ENCODE assay signal across 8 cellular contexts in genomic region chr9:93962561-93963440, GRCh38. TPM values are rescaled to one million over a fixed set of nuclear protein-coding genes. Genes with fewer than 3 reads are reported as not detected.
A peak's percentile ranks its signal among the peaks of the same experiment; 100 is the strongest.
DNase-seq lines count a peak whose midpoint lies in the region; ATAC-seq, FAIRE-seq and TF ChIP-seq lines count a peak whose summit lies in the region.

No MANE protein-coding gene starts in this region.

- H3K27ac Mint-ChIP-seq in neural crest cell (ENCODE audit: unreplicated experiment): no peak overlapping the region
- H3K27ac Mint-ChIP-seq in stimulated activated naive CD8-positive, alpha-beta T cell treated with anti-CD3 and anti-CD28 coated beads, Interleukin-15, amount 100 ng/mL, for 72 hours: peak overlapping the region in 1 of 2 donors; percentile 91

- no peaks in the 10 kb centered on the region for H3K9me3 Mint-ChIP-seq in neural crest cell
- H3K9me3 Mint-ChIP-seq in stimulated activated naive CD8-positive, alpha-beta T cell treated with anti-CD3 and anti-CD28 coated beads, Interleukin-15, amount 100 ng/mL, for 72 hours: no peaks in the 10 kb centered on the region

- TF ChIP-seq CTCF in fibroblast of lung (conservative IDR thresholded peaks at IDR 0.05 in 1 of 2, IDR thresholded peaks at IDR 0.05 in 1 of 2; ENCODE audit: low read depth in 1 of 2, low read length in 2 of 2) (peak; percentile 76 to 79), neural crest cell (conservative IDR thresholded peaks at IDR 0.05) (peak; percentile 93)

- no peaks in the 10 kb centered on the region for H3K36me3 Mint-ChIP-seq in neural crest cell (ENCODE audit: low read depth)

- ATAC-seq in stimulated activated naive CD8-positive, alpha-beta T cell treated with anti-CD3 and anti-CD28 coated beads, Interleukin-15, amount 100 ng/mL, for 72 hours: peak; percentile 71
- ATAC-seq in HG03378 (IDR thresholded peaks at IDR 0.05; ENCODE audit: unreplicated experiment): no peak

- no peaks in the 10 kb centered on the region for H3K9me3 ChIP-seq in fibroblast of lung (ENCODE audit: control insufficient read depth, insufficient read depth, low read depth, low read length)

- H3K4me1 Mint-ChIP-seq in neural crest cell: peaks cover 10% of the 10 kb centered on the region
- H3K4me1 Mint-ChIP-seq in stimulated activated naive CD8-positive, alpha-beta T cell treated with anti-CD3 and anti-CD28 coated beads, Interleukin-15, amount 100 ng/mL, for 72 hours: peaks cover 47% of the 10 kb centered on the region

- H2AFZ ChIP-seq in fibroblast of lung (ENCODE audit: low read length): no peak overlapping the region

- no peaks in the 10 kb centered on the region for H3K36me3 ChIP-seq in fibroblast of lung (ENCODE audit: control insufficient read depth, insufficient read depth, low read length)

- H4K20me1 ChIP-seq in fibroblast of lung (ENCODE audit: control insufficient read depth, extremely low read depth, insufficient read depth, low read length): no peaks in the 10 kb centered on the region

- no peaks in the 10 kb centered on the region for H3K79me2 ChIP-seq in fibroblast of lung (ENCODE audit: control insufficient read depth, insufficient read depth, low read length)

- H3K9ac ChIP-seq in fibroblast of lung (ENCODE audit: insufficient read depth, low read length): no peak overlapping the region

- peaks cover 41% of the 10 kb centered on the region for H3K27me3 ChIP-seq in fibroblast of lung (ENCODE audit: control insufficient read depth, insufficient read depth, low read length)

- peak; percentile 84 for DNase-seq in ELR (ENCODE audit: low read depth)
- peak; percentile 77 for DNase-seq in LHCN-M2 (ENCODE audit: low read depth)
- DNase-seq in RCC 7860 (ENCODE audit: low spot score): peak; percentile 53
- DNase-seq in activated T-cell treated with anti-CD3 and anti-CD28 coated beads, Interleukin-2, amount 50 U/mL, for 48 hours: peak; percentile 84 to 87
- DNase-seq in fibroblast of lung (ENCODE audit: low read depth in 2 of 2): peak; percentile 69 to 89
- DNase-seq in neural crest cell (ENCODE audit: low read depth, low spot score): peak; percentile 81
- peak; percentile 72 to 77 for DNase-seq in stimulated activated naive CD8-positive, alpha-beta T cell treated with anti-CD3 and anti-CD28 coated beads, Interleukin-15, amount 100 ng/mL, for 72 hours

- H3K4me1 ChIP-seq in fibroblast of lung (ENCODE audit: control insufficient read depth, extremely low read depth, insufficient read depth, low read length): no peaks in the 10 kb centered on the region

- FAIRE-seq in RCC 7860 (lab: Jason Lieb, UNC): peak; percentile 86

- no peak overlapping the region for H3K4me2 ChIP-seq in fibroblast of lung (ENCODE audit: extremely low read depth, insufficient read depth, low read length)

- no peak overlapping the region for H3K4me3 Mint-ChIP-seq in neural crest cell
- peak overlapping the region in 1 of 2 donors; percentile 40 for H3K4me3 Mint-ChIP-seq in stimulated activated naive CD8-positive, alpha-beta T cell treated with anti-CD3 and anti-CD28 coated beads, Interleukin-15, amount 100 ng/mL, for 72 hours

- no peak overlapping the region for H3K27ac ChIP-seq in fibroblast of lung (ENCODE audit: insufficient read depth, low read length)

- H3K4me3 ChIP-seq in fibroblast of lung (replicated peaks in 1 of 4; ENCODE audit: control extremely low read depth in 1 of 4, insufficient read depth in 1 of 4, low read depth in 3 of 4, low read length in 4 of 4): no peak overlapping the region

- peaks cover 66% of the 10 kb centered on the region for H3K27me3 Mint-ChIP-seq in neural crest cell (ENCODE audit: low read depth)
- H3K27me3 Mint-ChIP-seq in stimulated activated naive CD8-positive, alpha-beta T cell treated with anti-CD3 and anti-CD28 coated beads, Interleukin-15, amount 100 ng/mL, for 72 hours: peaks cover 74% of the 10 kb centered on the region

RNA-seq across cellular contexts. Expression of gene BARX1, which starts 7.6 kb away (rescaled TPM):
- not detected in 2 replicates for total RNA-seq in LHCN-M2 (2014; rRNA removed)
- polyA plus RNA-seq in LHCN-M2 (2012): 0.19 TPM
- not detected in 2 replicates for total RNA-seq in fibroblast of lung
- polyA plus RNA-seq in fibroblast of lung: not detected in 2 replicates
- not detected in 2 replicates for polyA plus RNA-seq in fibroblast of lung (2012)
- polyA minus RNA-seq in fibroblast of lung (ENCODE audit: low replicate concordance): not detected in 2 replicates
- total RNA-seq in neural crest cell: 0.23 TPM in 1 of 2 replicates, not detected in the other
